In genomic region chr10:24901686-24902399, GRCh38 we compare ENCODE assay signal across 8 cellular contexts. TPM values are rescaled to one million over a fixed set of nuclear protein-coding genes. Genes with fewer than 3 reads are reported as not detected.
DNase-seq lines count a peak whose midpoint lies in the region; TF ChIP-seq lines count a peak whose summit lies in the region.

No MANE protein-coding gene starts in this region.

- H3K4me3 Mint-ChIP-seq in activated naive CD4-positive, alpha-beta T cell treated with anti-CD3 and anti-CD28 coated beads for 36 hours = no peak overlapping the region

- 28% methylated on average over 5 of the region's 5 CpGs for WGBS in esophagus muscularis mucosa

- CTCF ChIA-PET in activated naive CD4-positive, alpha-beta T cell treated with anti-CD3 and anti-CD28 coated beads for 36 hours (lab: Charles Lee) = interaction anchor here (1.6 kb wide), 1 partner anchor 12 kb away, joined by 4 read pairs; no protein-coding TSS in a partner anchor
- CTCF ChIA-PET in HEK293 (lab: Yijun Ruan, JAX) = no interaction called here

- no peak overlapping the region for H3K27ac ChIP-seq in HEK293 (ENCODE audit: extremely low read depth, low read depth, low read length)
- H3K27ac ChIP-seq in muscle layer of colon (ENCODE audit: low read depth, low read length) = peak overlapping the region; percentile 19
- H3K27ac ChIP-seq in esophagus muscularis mucosa (replicated peaks in 1 of 4) = peak overlapping the region in 2 of 4 donors; percentile 4 to 20

- no peak overlapping the region for H3K27ac Mint-ChIP-seq in activated naive CD4-positive, alpha-beta T cell treated with anti-CD3 and anti-CD28 coated beads for 36 hours

- DNase-seq in activated naive CD4-positive, alpha-beta T cell treated with anti-CD3 and anti-CD28 coated beads for 36 hours = peak; percentile 37
- no peak for DNase-seq in activated naive CD4-positive, alpha-beta T cell treated with anti-CD3 and anti-CD28 coated beads, Interleukin-2, amount 50 U/mL, for 16 hours
- DNase-seq in NCI-H82 treated with DMSO at 0.1 percent for 48 hours (lab: John Stamatoyannopoulos, UW; ENCODE audit: unreplicated experiment) (peak; percentile 52), dedifferentiated amniotic fluid mesenchymal stem cell (ENCODE audit: extremely low spot score) (peak; percentile 48), esophagus muscularis mucosa (ENCODE audit: extremely low spot score) (no peak), NCI-H2081 treated with DMSO at 0.1 percent for 48 hours (lab: John Stamatoyannopoulos, UW) (no peak)

- no peak for TF ChIP-seq EP300 in esophagus muscularis mucosa (IDR thresholded peaks at IDR 0.05)

- TF ChIP-seq CTCF in HEK293 (tag by site-specific recombination; IDR thresholded peaks at IDR 0.05) (no peak), esophagus muscularis mucosa (IDR thresholded peaks at IDR 0.05) (no peak)

- H3K4me1 ChIP-seq in HEK293 (ENCODE audit: control insufficient read depth, insufficient read depth, low read length) (0 out of 2 replicates have a peak, but pooled peaks cover 4% of the 10 kb centered on the region), muscle layer of colon (ENCODE audit: insufficient read depth, low read length) (peaks cover 17% of the 10 kb centered on the region), esophagus muscularis mucosa (peaks cover 10 to 21% (median 16%) of the 10 kb centered on the region in 4 donors)

- no peaks in the 10 kb centered on the region for H3K27me3 ChIP-seq in muscle layer of colon (ENCODE audit: control insufficient read depth in 1 of 2, insufficient read depth in 2 of 2, low read length in 2 of 2)
- H3K27me3 ChIP-seq in esophagus muscularis mucosa = no peaks in the 10 kb centered on the region

- H3K9me3 Mint-ChIP-seq in activated naive CD4-positive, alpha-beta T cell treated with anti-CD3 and anti-CD28 coated beads for 36 hours = no peaks in the 10 kb centered on the region

- peaks cover 1% of the 10 kb centered on the region for H3K36me3 Mint-ChIP-seq in activated naive CD4-positive, alpha-beta T cell treated with anti-CD3 and anti-CD28 coated beads for 36 hours (ENCODE audit: low read depth)

- peaks cover 2% of the 10 kb centered on the region for H3K27me3 Mint-ChIP-seq in activated naive CD4-positive, alpha-beta T cell treated with anti-CD3 and anti-CD28 coated beads for 36 hours (ENCODE audit: low read depth)

- TF ChIP-seq POLR2A in esophagus muscularis mucosa (IDR thresholded peaks at IDR 0.05; ENCODE audit: low read depth) = no peak

- H3K4me3 ChIP-seq in HEK293 (ENCODE audit: low read depth, low read length) = no peak overlapping the region
- H3K4me3 ChIP-seq in muscle layer of colon (ENCODE audit: low read depth in 1 of 2, low read length in 2 of 2) = no peak overlapping the region
- no peak overlapping the region for H3K4me3 ChIP-seq in esophagus muscularis mucosa

- intact Hi-C loops in activated naive CD4-positive, alpha-beta T cell treated with anti-CD3 and anti-CD28 coated beads for 36 hours (cut with micrococcal nuclease) = loop anchor here (1.0 to 10.0 kb wide), 4 partner anchors 15 to 1567 kb away; no protein-coding TSS in a partner anchor
- intact Hi-C loops in esophagus muscularis mucosa (cut with DNase I) = no loop called here

- H3K4me1 Mint-ChIP-seq in activated naive CD4-positive, alpha-beta T cell treated with anti-CD3 and anti-CD28 coated beads for 36 hours (ENCODE audit: low read depth) = peaks cover 33% of the 10 kb centered on the region

- POLR2A ChIA-PET in HEK293 (lab: Yijun Ruan, JAX) = no interaction called here

- H3K36me3 ChIP-seq in HEK293 (ENCODE audit: control insufficient read depth in 2 of 2, insufficient read depth in 1 of 2, low read length in 2 of 2) (no peaks in the 10 kb centered on the region), muscle layer of colon (ENCODE audit: insufficient read depth, low read length) (no peaks in the 10 kb centered on the region), esophagus muscularis mucosa (no peaks in the 10 kb centered on the region)

- no peak overlapping the region for H3K9ac ChIP-seq in muscle layer of colon (ENCODE audit: low read length)

- H3K9me3 ChIP-seq in HEK293 (ENCODE audit: control insufficient read depth, insufficient read depth, low read depth, low read length) (no peaks in the 10 kb centered on the region), muscle layer of colon (ENCODE audit: low read length) (no peaks in the 10 kb centered on the region), esophagus muscularis mucosa (no peaks in the 10 kb centered on the region)

TF ChIP-seq in HEK293, 187 proteins besides CTCF, POLR2A, EP300 and RAD21 (continues in another document):
- TF ChIP-seq ZNF2 (tag by site-specific recombination; IDR thresholded peaks at IDR 0.05) (no peak), ZNF335 (tag by site-specific recombination; conservative IDR thresholded peaks at IDR 0.05) (peak; percentile 33; the same call in 1 of the 2 replicates), ZNF624 (tag by site-specific recombination; IDR thresholded peaks at IDR 0.05) (no peak), SCRT2 (tag by site-specific recombination; IDR thresholded peaks at IDR 0.05) (peak; percentile 44; the same call in 1 of the 2 replicates), KLF9 (tag by site-specific recombination; IDR thresholded peaks at IDR 0.05; ENCODE audit: low read depth) (peak; percentile 77), ZNF211 (tag by site-specific recombination; IDR thresholded peaks at IDR 0.05; ENCODE audit: low read depth) (no peak), ZNF548 (tag by site-specific recombination; IDR thresholded peaks at IDR 0.05) (no peak), PRDM6 (tag by site-specific recombination; IDR thresholded peaks at IDR 0.05) (no peak), KLF1 (tag by site-specific recombination; IDR thresholded peaks at IDR 0.05) (peak; percentile 86), WT1 (tag by site-specific recombination; IDR thresholded peaks at IDR 0.05) (peak; percentile 14; the same call in 1 of the 2 replicates), ZNF239 (tag by site-specific recombination; IDR thresholded peaks at IDR 0.05) (no peak), KLF8 (tag by site-specific recombination; IDR thresholded peaks at IDR 0.05) (0 out of 2 replicates have a peak, but pooled peaks have one; percentile 20), ZNF169 (tag by site-specific recombination; IDR thresholded peaks at IDR 0.05) (peak; percentile 92), ZNF23 (tag by site-specific recombination; IDR thresholded peaks at IDR 0.05; ENCODE audit: borderline replicate concordance) (no peak), TSHZ1 (tag by site-specific recombination; IDR thresholded peaks at IDR 0.05; ENCODE audit: borderline replicate concordance) (no peak), SP7 (tag by site-specific recombination; IDR thresholded peaks at IDR 0.05) (peak; percentile 61), ZNF488 (tag by site-specific recombination; IDR thresholded peaks at IDR 0.05) (no peak), ZNF747 (tag by site-specific recombination; IDR thresholded peaks at IDR 0.05) (no peak), ZNF324 (tag by site-specific recombination; IDR thresholded peaks at IDR 0.05) (no peak), HOXD13 (CRISPR knock-in tag; IDR thresholded peaks at IDR 0.05; ENCODE audit: borderline replicate concordance) (no peak)

RNA-seq across cellular contexts. Expression of gene PRTFDC1, which starts 50.6 kb away (rescaled TPM):
- total RNA-seq in activated naive CD4-positive, alpha-beta T cell treated with anti-CD3 and anti-CD28 coated beads for 36 hours = 1 to 10 TPM in 1 of 2 experiments, under 1 TPM in 1; 0.99 to 1.1 TPM
- 1 to 10 TPM; 3.0 to 8.3 (median 4.3) TPM for total RNA-seq in esophagus muscularis mucosa

Comparison
In these comparisons a context has a peak if more than half of its experiments do, and no peak if none do; other contexts are left out.
1. DNase-seq: peak in activated naive CD4-positive, alpha-beta T cell treated with anti-CD3 and anti-CD28 coated beads for 36 hours (single experiment), NCI-H82 treated with DMSO at 0.1 percent for 48 hours (single experiment) and dedifferentiated amniotic fluid mesenchymal stem cell (single experiment); none in activated naive CD4-positive, alpha-beta T cell treated with anti-CD3 and anti-CD28 coated beads, Interleukin-2, amount 50 U/mL, for 16 hours (single experiment), esophagus muscularis mucosa (single experiment) and NCI-H2081 treated with DMSO at 0.1 percent for 48 hours (single experiment).